In genomic region chr1:207306023-207306422, GRCh38 we compare ENCODE assay signal across 34 cellular contexts. TPM values are rescaled to one million over a fixed set of nuclear protein-coding genes. Genes with fewer than 3 reads are reported as not detected.
DNase-seq lines count a peak whose midpoint lies in the region; ATAC-seq, FAIRE-seq and TF ChIP-seq lines count a peak whose summit lies in the region.
"Had no signal": no experiment of that assay in that cellular context is flagged by ENCODE, and none has a peak within 500 bp of the region (broad histone marks: within the 10 kb centered on the region; RNA-seq: fewer than 3 reads in every experiment).

No MANE protein-coding gene starts in this region.

- POLR2A ChIA-PET in PC-3 (lab: Charles Lee; ENCODE audit: unreplicated experiment) (no interaction called here), K562 (lab: Yijun Ruan, JAX) (interaction anchor here (0.9 to 1.3 kb wide), 3 partner anchors 9 to 314 kb away, joined by 3 read pairs; no protein-coding TSS in a partner anchor), PC-9 (lab: Charles Lee; ENCODE audit: unreplicated experiment) (no interaction called here)
- POLR2A ChIA-PET in activated CD4-positive, alpha-beta T cell treated with anti-CD3 and anti-CD28 coated beads for 36 hours (lab: Charles Lee), result no interaction called here

- no peaks in the 10 kb centered on the region for H3K9me1 ChIP-seq in K562 (ENCODE audit: control insufficient read depth, insufficient read depth, low read length)

- H3K4me2 ChIP-seq in PC-3 (ENCODE audit: low read length) (no peak overlapping the region; the same call in 1 of the 2 replicates), K562 (ENCODE audit: insufficient read depth, low read length) (no peak overlapping the region), PC-9 (no peak overlapping the region)
- H3K4me2 ChIP-seq: BLaER1; BLaER1 treated with 17β-estradiol and CSF1 and Interleukin-3, amounts not matched to agents 10 nM and 100 nM had no signal

- intact Hi-C loops in PC-3 (cut with micrococcal nuclease), result loop anchor here (10.0 kb wide), 1 partner anchor 281 kb away; no protein-coding TSS in a partner anchor
- intact Hi-C loops in K562 (cut with micrococcal nuclease), result no loop called here
- intact Hi-C loops in activated naive CD4-positive, alpha-beta T cell treated with anti-CD3 and anti-CD28 coated beads for 36 hours (cut with micrococcal nuclease), result no loop called here
- intact Hi-C loops in activated CD4-positive, alpha-beta T cell treated with anti-CD3 and anti-CD28 coated beads for 36 hours (cut with DNase I, micrococcal nuclease), result no loop called here
- intact Hi-C loops in PC-9 (cut with micrococcal nuclease; ENCODE audit: unreplicated experiment), result no loop called here

- TF ChIP-seq CTCF in PC-3 (conservative IDR thresholded peaks at IDR 0.05; ENCODE audit: low read depth, low read length) (no peak), K562 (IDR thresholded peaks at IDR 0.05 in 2 of 3, conservative IDR thresholded peaks at IDR 0.05 in 1 of 3; ENCODE audit: insufficient read depth in 2 of 3, low read depth in 1 of 3, low read length in 3 of 3) (no peak), PC-9 (conservative IDR thresholded peaks at IDR 0.05) (no peak)

- TF ChIP-seq RAD21 in K562 (CRISPR knock-in tag; conservative IDR thresholded peaks at IDR 0.05 in 1 of 2, IDR thresholded peaks at IDR 0.05 in 1 of 2), result no peak

- WGBS in K562 (ENCODE audit: insufficient coverage, low coverage, missing lambda C conversion rate), result 4% methylated on average over 1 of the region's 1 CpG

- no peak for TF ChIP-seq POLR2A in K562 (conservative IDR thresholded peaks at IDR 0.05)

- no peaks in the 10 kb centered on the region for H3K36me3 Mint-ChIP-seq in activated naive CD4-positive, alpha-beta T cell treated with anti-CD3 and anti-CD28 coated beads for 36 hours (ENCODE audit: low read depth)
- no peaks in the 10 kb centered on the region for H3K36me3 Mint-ChIP-seq in activated CD4-positive, alpha-beta T cell treated with anti-CD3 and anti-CD28 coated beads for 36 hours (ENCODE audit: low read depth)
- H3K36me3 Mint-ChIP-seq: CD14-positive monocyte; CD8-positive, alpha-beta T cell had no signal

- DNase-seq in OCI-M1 (lab: John Stamatoyannopoulos, UW) (peak; percentile 50), PC-3 (no peak), K562 (ENCODE audit: extremely low read depth in 1 of 4, low spot score in 3 of 4) (no peak), PC-9 (no peak)
- no peak for DNase-seq in activated naive CD4-positive, alpha-beta T cell treated with anti-CD3 and anti-CD28 coated beads for 36 hours
- no peak for DNase-seq in activated CD4-positive, alpha-beta T cell treated with anti-CD3 and anti-CD28 coated beads for 36 hours
- DNase-seq: 8988T; ACHN; AML-193; BE2C; C1 segment of cervical spinal cord; Caco-2; Calu3; CD4-positive, alpha-beta memory T cell; CD4-positive, alpha-beta T cell; CD4-positive, CD25-positive, alpha-beta regulatory T cell; CD8-positive, alpha-beta memory T cell; CD8-positive, alpha-beta T cell; COR-L47; DMS 273 treated with DMSO at 0.1 percent for 48 hours; DMS153; DMS79; DMS79 treated with DMSO at 0.1 percent for 48 hours; DND-41; EL had no signal

- BruUV-seq in PC-3 (replicated peaks; lab: Mats Ljungman, UMichigan) (no TSS peak), K562 (replicated peaks; lab: Mats Ljungman, UMichigan) (no TSS peak), PC-9 (replicated peaks; lab: Mats Ljungman, UMichigan) (no TSS peak)

- H3K36me3 ChIP-seq in PC-3 (ENCODE audit: low read depth, low read length), result no peaks in the 10 kb centered on the region
- no peaks in the 10 kb centered on the region for H3K36me3 ChIP-seq in K562 (ENCODE audit: control insufficient read depth, insufficient read depth, low read length)
- H3K36me3 ChIP-seq in PC-9 (ENCODE audit: low read depth), result no peaks in the 10 kb centered on the region
- H3K36me3 ChIP-seq: BE2C; BLaER1; BLaER1 treated with 17β-estradiol and CSF1 and Interleukin-3, amounts not matched to agents 10 nM and 100 nM had no signal

- H3K9me2 ChIP-seq in PC-3 (replicated peaks; ENCODE audit: low read length) (0 out of 2 replicates have a peak, but pooled peaks cover 4% of the 10 kb centered on the region), PC-9 (ENCODE audit: insufficient read depth) (no peaks in the 10 kb centered on the region; the same call in 1 of the 2 replicates)

- TF ChIP-seq EP300 in K562 (IDR thresholded peaks at IDR 0.05; ENCODE audit: low read length), result peak; percentile 16; the same call in 1 of the 2 replicates

- CTCF ChIA-PET in PC-3 (lab: Charles Lee) (no interaction called here), K562 (lab: Yijun Ruan, JAX; ENCODE audit: low intra/inter-chr PET ratio) (no interaction called here), PC-9 (lab: Charles Lee) (no interaction called here)
- CTCF ChIA-PET in activated naive CD4-positive, alpha-beta T cell treated with anti-CD3 and anti-CD28 coated beads for 36 hours (lab: Charles Lee), result interaction anchor here (1.3 kb wide), 1 partner anchor 17 kb away, joined by 3 read pairs; no protein-coding TSS in a partner anchor
- CTCF ChIA-PET in activated CD4-positive, alpha-beta T cell treated with anti-CD3 and anti-CD28 coated beads for 36 hours (lab: Charles Lee), result interaction anchor here (1.0 kb wide), 1 partner anchor 17 kb away, joined by 3 read pairs; no protein-coding TSS in a partner anchor

- no peaks in the 10 kb centered on the region for H3K27me3 ChIP-seq in PC-3 (ENCODE audit: low read length)
- no peaks in the 10 kb centered on the region for H3K27me3 ChIP-seq in K562 (ENCODE audit: control insufficient read depth in 2 of 2, insufficient read depth in 2 of 2, low read length in 2 of 2)
- H3K27me3 ChIP-seq in PC-9 (ENCODE audit: insufficient read depth, low read depth), result no peaks in the 10 kb centered on the region
- H3K27me3 ChIP-seq: BLaER1; BLaER1 treated with 17β-estradiol and CSF1 and Interleukin-3, amounts not matched to agents 10 nM and 100 nM had no signal

- no peaks in the 10 kb centered on the region for H3K27me3 Mint-ChIP-seq in activated naive CD4-positive, alpha-beta T cell treated with anti-CD3 and anti-CD28 coated beads for 36 hours (ENCODE audit: low read depth)
- H3K27me3 Mint-ChIP-seq in activated CD4-positive, alpha-beta T cell treated with anti-CD3 and anti-CD28 coated beads for 36 hours, result no peaks in the 10 kb centered on the region
- H3K27me3 Mint-ChIP-seq: B cell; CD4-positive, alpha-beta T cell had no signal

- H3K4me3 Mint-ChIP-seq in activated naive CD4-positive, alpha-beta T cell treated with anti-CD3 and anti-CD28 coated beads for 36 hours, result no peak overlapping the region
- H3K4me3 Mint-ChIP-seq in activated CD4-positive, alpha-beta T cell treated with anti-CD3 and anti-CD28 coated beads for 36 hours, result no peak overlapping the region
- H3K4me3 Mint-ChIP-seq: B cell; CD14-positive monocyte; CD4-positive, alpha-beta memory T cell; CD4-positive, alpha-beta T cell; CD4-positive, CD25-positive, alpha-beta regulatory T cell; CD8-positive, alpha-beta memory T cell; CD8-positive, alpha-beta T cell had no signal

- H3K27ac ChIP-seq in PC-3 (ENCODE audit: low read length) (peak overlapping the region; percentile 89), K562 (ENCODE audit: extremely low read depth, low read depth, low read length) (0 out of 3 replicates have a peak overlapping the region, but pooled peaks have one; percentile 30), PC-9 (no peak overlapping the region)
- H3K27ac ChIP-seq: 22Rv1; BLaER1; BLaER1 treated with 17β-estradiol and CSF1 and Interleukin-3, amounts not matched to agents 10 nM and 100 nM; C4-2B had no signal

- peaks cover 5% of the 10 kb centered on the region for H3K9me3 Mint-ChIP-seq in activated naive CD4-positive, alpha-beta T cell treated with anti-CD3 and anti-CD28 coated beads for 36 hours
- H3K9me3 Mint-ChIP-seq in activated CD4-positive, alpha-beta T cell treated with anti-CD3 and anti-CD28 coated beads for 36 hours (ENCODE audit: low read depth), result peaks cover 6% of the 10 kb centered on the region

- H3K4me1 ChIP-seq in PC-3 (ENCODE audit: insufficient read depth, low read length) (peaks cover 45% of the 10 kb centered on the region), K562 (replicated peaks in 1 of 2; ENCODE audit: control insufficient read depth in 2 of 2, insufficient read depth in 2 of 2, low read length in 2 of 2) (peaks cover 17 to 41% of the 10 kb centered on the region in 2 experiments), PC-9 (replicated peaks; ENCODE audit: insufficient read depth) (peaks cover 31% of the 10 kb centered on the region)
- H3K4me1 ChIP-seq: BE2C had no signal

- peaks cover 26% of the 10 kb centered on the region for H3K4me1 Mint-ChIP-seq in activated naive CD4-positive, alpha-beta T cell treated with anti-CD3 and anti-CD28 coated beads for 36 hours (ENCODE audit: low read depth)
- H3K4me1 Mint-ChIP-seq in activated CD4-positive, alpha-beta T cell treated with anti-CD3 and anti-CD28 coated beads for 36 hours, result peaks cover 24% of the 10 kb centered on the region

- no peak overlapping the region for H3K27ac Mint-ChIP-seq in activated naive CD4-positive, alpha-beta T cell treated with anti-CD3 and anti-CD28 coated beads for 36 hours
- no peak overlapping the region for H3K27ac Mint-ChIP-seq in activated CD4-positive, alpha-beta T cell treated with anti-CD3 and anti-CD28 coated beads for 36 hours
- H3K27ac Mint-ChIP-seq: CD14-positive monocyte; CD4-positive, alpha-beta memory T cell; CD4-positive, alpha-beta T cell; CD4-positive, CD25-positive, alpha-beta regulatory T cell; CD8-positive, alpha-beta memory T cell; CD8-positive, alpha-beta T cell had no signal

- in situ Hi-C loops in K562 (cut with MboI), result no loop called here

- H3F3A ChIP-seq in PC-3 (ENCODE audit: low read length, unreplicated experiment), result no peaks in the 10 kb centered on the region
- peaks cover 9% of the 10 kb centered on the region; the same call in 1 of the 2 replicates for H3F3A ChIP-seq in PC-9 (ENCODE audit: insufficient read depth, low read depth)

- FAIRE-seq in K562 (lab: Jason Lieb, UNC), result no peak
- FAIRE-seq: A204.1, A549, D721Med had no signal

- H3K4me3 ChIP-seq in PC-3 (ENCODE audit: low read length) (no peak overlapping the region), K562 (no peak overlapping the region), PC-9 (no peak overlapping the region)
- H3K4me3 ChIP-seq: A549; BLaER1; BLaER1 treated with 17β-estradiol and CSF1 and Interleukin-3, amounts not matched to agents 10 nM and 100 nM had no signal

- H3K79me2 ChIP-seq in PC-3 (ENCODE audit: low read length) (no peaks in the 10 kb centered on the region), K562 (ENCODE audit: control insufficient read depth, insufficient read depth, low read length) (no peaks in the 10 kb centered on the region), PC-9 (ENCODE audit: low read depth) (no peaks in the 10 kb centered on the region)

- H3K9me3 ChIP-seq in PC-3 (ENCODE audit: low read length), result no peaks in the 10 kb centered on the region
- H3K9me3 ChIP-seq in K562 (replicated peaks; ENCODE audit: control insufficient read depth, insufficient read depth, low read depth, low read length), result no peaks in the 10 kb centered on the region
- no peaks in the 10 kb centered on the region for H3K9me3 ChIP-seq in PC-9 (ENCODE audit: insufficient read depth, low read depth)
- H3K9me3 ChIP-seq: A549, BE2C, Caco-2 had no signal

- no peak for ATAC-seq in PC-3
- no peak for ATAC-seq in K562
- no peak for ATAC-seq in activated CD4-positive, alpha-beta T cell treated with anti-CD3 and anti-CD28 coated beads for 36 hours
- ATAC-seq: A549; CD8-positive, alpha-beta T cell had no signal

- H4K20me1 ChIP-seq in PC-3 (ENCODE audit: low read length) (no peaks in the 10 kb centered on the region), K562 (replicated peaks; ENCODE audit: control insufficient read depth, insufficient read depth, low read length) (no peaks in the 10 kb centered on the region), PC-9 (ENCODE audit: insufficient read depth) (no peaks in the 10 kb centered on the region)
- H4K20me1 ChIP-seq: BLaER1; BLaER1 treated with 17β-estradiol and CSF1 and Interleukin-3, amounts not matched to agents 10 nM and 100 nM had no signal

- H2AFZ ChIP-seq in PC-3 (ENCODE audit: low read length) (no peak overlapping the region), K562 (ENCODE audit: low read depth, low read length) (peak overlapping the region; percentile 75), PC-9 (no peak overlapping the region)

- H3K9ac ChIP-seq in PC-3 (ENCODE audit: low read length) (peak overlapping the region; percentile 65), K562 (ENCODE audit: insufficient read depth in 1 of 2, low read depth in 2 of 2, low read length in 2 of 2) (peak overlapping the region in 1 of 2 experiments; percentile 41; a peak in 1 of 4 replicates)
- H3K9ac ChIP-seq: BLaER1; BLaER1 treated with 17β-estradiol and CSF1 and Interleukin-3, amounts not matched to agents 10 nM and 100 nM had no signal

RNA-seq across cellular contexts. Expression of gene CD55, which starts 15.5 kb away (rescaled TPM):
- 101 and 108 TPM in 2 replicates for total RNA-seq in PC-3 (2014; rRNA removed)
- 122 and 219 TPM in 2 replicates for total RNA-seq in K562 (2011; cell fraction: chromatin; rRNA removed; ENCODE audit: low replicate concordance)
- total RNA-seq in K562 (2011; cell fraction: nucleolus; rRNA removed), result 126 and 131 TPM in 2 replicates
- 167 and 170 TPM in 2 replicates for total RNA-seq in K562 (2011; cell fraction: nucleoplasm; rRNA removed)
- 98.4 and 112 TPM in 2 replicates for total RNA-seq in K562 (2014; rRNA removed)
- total RNA-seq in K562 (2014; rRNA removed; fragmentation: Illumina TruSeq; extraction: Trizol), result 96.2 and 124 TPM in 2 replicates
- total RNA-seq in K562 (2015; rRNA removed; fragmentation: Illumina TruSeq; extraction: Trizol), result 81.5 and 84.0 TPM in 2 replicates
- total RNA-seq in K562 (2021), result 96.0 and 104 TPM in 2 replicates
- polyA plus RNA-seq in K562 (2011; rRNA removed), result 137 and 150 TPM in 2 replicates
- 53.0 and 98.2 TPM in 2 replicates for polyA plus RNA-seq in K562 (2011; cell fraction: cytosol; rRNA removed)
- 69.4 and 92.8 TPM in 2 replicates for polyA plus RNA-seq in K562 (2011; cell fraction: nucleus; rRNA removed)
- 72.7 and 169 TPM in 2 replicates for polyA plus RNA-seq in K562 (2012)
- 94.8 and 144 TPM in 2 replicates for polyA plus RNA-seq in K562 (2014; fragmentation: Illumina TruSeq; extraction: Trizol)
- 10 to 100 TPM; 17.7 to 29.4 TPM for polyA plus RNA-seq in K562 (2014; fragmentation: Nextera tagmentation; extraction: Ambion mirVana)
- 97.0 and 98.6 TPM in 2 replicates for polyA plus RNA-seq in K562 (2014; rRNA removed)
- polyA minus RNA-seq in K562 (2011; rRNA and poly(A)+ RNA removed), result 180 and 193 TPM in 2 replicates
- polyA minus RNA-seq in K562 (2011; cell fraction: cytosol; rRNA and poly(A)+ RNA removed), result 46.6 and 55.4 TPM in 2 replicates
- 97.5 and 128 TPM in 2 replicates for polyA minus RNA-seq in K562 (2011; cell fraction: nucleus; rRNA and poly(A)+ RNA removed)
- 10 to 100 TPM; 62.1 to 66.0 TPM for total RNA-seq in activated naive CD4-positive, alpha-beta T cell treated with anti-CD3 and anti-CD28 coated beads for 36 hours
- total RNA-seq in activated CD4-positive, alpha-beta T cell treated with anti-CD3 and anti-CD28 coated beads for 36 hours, result 10 to 100 TPM; 56.8 to 92.7 TPM
- 45.9 and 46.4 TPM in 2 replicates for total RNA-seq in PC-9 (2021)

Comparison
In these comparisons a context has a peak if more than half of its experiments do, and no peak if none do; other contexts are left out.
1. CTCF ChIA-PET loops: an anchor here in activated naive CD4-positive, alpha-beta T cell treated with anti-CD3 and anti-CD28 coated beads for 36 hours (1.3 kb wide) and activated CD4-positive, alpha-beta T cell treated with anti-CD3 and anti-CD28 coated beads for 36 hours (1.0 kb wide); none called in PC-3, K562 and PC-9.